2 cellular contexts compared by ENCODE assay signal in the genomic region with DNA sequence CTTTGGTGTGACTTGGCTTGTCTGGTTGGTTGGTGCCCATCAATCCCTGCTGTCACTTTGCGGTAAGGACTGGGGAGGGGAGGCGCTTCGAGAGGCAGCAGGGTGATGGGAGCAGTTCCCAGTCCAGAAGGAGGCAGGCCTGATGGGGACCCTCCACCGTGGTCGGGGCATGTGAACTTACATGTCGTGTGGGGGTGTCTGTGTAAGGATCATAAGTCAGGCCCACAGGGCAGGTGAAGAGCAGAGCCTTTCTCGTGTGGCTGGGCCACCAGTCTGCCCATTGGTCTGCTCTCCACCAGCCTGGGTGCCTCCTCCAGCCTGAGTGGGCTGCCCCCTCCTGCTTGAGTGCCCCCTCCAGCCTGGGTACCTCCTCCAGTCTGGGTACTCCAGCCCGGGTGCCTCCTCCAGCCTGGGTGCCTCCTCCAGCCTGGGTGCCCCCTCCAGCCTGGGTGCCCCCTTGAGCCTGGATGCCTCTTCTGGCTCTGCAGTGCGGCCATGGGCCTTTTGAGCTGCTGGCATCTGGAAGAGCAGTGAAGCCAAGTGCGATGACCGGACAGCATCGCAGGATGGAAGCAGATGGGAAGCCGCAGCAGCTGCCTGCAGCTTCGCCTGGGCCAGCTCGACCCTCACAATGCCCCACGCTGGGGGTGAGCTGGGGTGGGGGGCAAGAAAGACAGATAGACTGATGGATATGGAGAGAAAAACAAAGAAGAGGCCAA.
TF ChIP-seq lines count a peak whose summit lies in the region.

No MANE protein-coding gene starts in this region.

TF ChIP-seq in WTC11, 78 proteins besides CTCF, POLR2A, EP300 and RAD21 (continues in another document):
- TF ChIP-seq, protein P1, sequence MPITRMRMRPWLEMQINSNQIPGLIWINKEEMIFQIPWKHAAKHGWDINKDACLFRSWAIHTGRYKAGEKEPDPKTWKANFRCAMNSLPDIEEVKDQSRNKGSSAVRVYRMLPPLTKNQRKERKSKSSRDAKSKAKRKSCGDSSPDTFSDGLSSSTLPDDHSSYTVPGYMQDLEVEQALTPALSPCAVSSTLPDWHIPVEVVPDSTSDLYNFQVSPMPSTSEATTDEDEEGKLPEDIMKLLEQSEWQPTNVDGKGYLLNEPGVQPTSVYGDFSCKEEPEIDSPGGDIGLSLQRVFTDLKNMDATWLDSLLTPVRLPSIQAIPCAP (CRISPR knock-in tag; IDR thresholded peaks at IDR 0.05), result no peak
- TF ChIP-seq, protein P2, sequence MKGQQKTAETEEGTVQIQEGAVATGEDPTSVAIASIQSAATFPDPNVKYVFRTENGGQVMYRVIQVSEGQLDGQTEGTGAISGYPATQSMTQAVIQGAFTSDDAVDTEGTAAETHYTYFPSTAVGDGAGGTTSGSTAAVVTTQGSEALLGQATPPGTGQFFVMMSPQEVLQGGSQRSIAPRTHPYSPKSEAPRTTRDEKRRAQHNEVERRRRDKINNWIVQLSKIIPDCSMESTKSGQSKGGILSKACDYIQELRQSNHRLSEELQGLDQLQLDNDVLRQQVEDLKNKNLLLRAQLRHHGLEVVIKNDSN (CRISPR knock-in tag; IDR thresholded peaks at IDR 0.05), result no peak
- TF ChIP-seq, protein P3, sequence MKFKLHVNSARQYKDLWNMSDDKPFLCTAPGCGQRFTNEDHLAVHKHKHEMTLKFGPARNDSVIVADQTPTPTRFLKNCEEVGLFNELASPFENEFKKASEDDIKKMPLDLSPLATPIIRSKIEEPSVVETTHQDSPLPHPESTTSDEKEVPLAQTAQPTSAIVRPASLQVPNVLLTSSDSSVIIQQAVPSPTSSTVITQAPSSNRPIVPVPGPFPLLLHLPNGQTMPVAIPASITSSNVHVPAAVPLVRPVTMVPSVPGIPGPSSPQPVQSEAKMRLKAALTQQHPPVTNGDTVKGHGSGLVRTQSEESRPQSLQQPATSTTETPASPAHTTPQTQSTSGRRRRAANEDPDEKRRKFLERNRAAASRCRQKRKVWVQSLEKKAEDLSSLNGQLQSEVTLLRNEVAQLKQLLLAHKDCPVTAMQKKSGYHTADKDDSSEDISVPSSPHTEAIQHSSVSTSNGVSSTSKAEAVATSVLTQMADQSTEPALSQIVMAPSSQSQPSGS (CRISPR knock-in tag; IDR thresholded peaks at IDR 0.05; ENCODE audit: borderline replicate concordance, low read depth), result no peak
- no peak for TF ChIP-seq SMAD3 (CRISPR knock-in tag; IDR thresholded peaks at IDR 0.05; ENCODE audit: borderline replicate concordance)
- TF ChIP-seq, protein P4, sequence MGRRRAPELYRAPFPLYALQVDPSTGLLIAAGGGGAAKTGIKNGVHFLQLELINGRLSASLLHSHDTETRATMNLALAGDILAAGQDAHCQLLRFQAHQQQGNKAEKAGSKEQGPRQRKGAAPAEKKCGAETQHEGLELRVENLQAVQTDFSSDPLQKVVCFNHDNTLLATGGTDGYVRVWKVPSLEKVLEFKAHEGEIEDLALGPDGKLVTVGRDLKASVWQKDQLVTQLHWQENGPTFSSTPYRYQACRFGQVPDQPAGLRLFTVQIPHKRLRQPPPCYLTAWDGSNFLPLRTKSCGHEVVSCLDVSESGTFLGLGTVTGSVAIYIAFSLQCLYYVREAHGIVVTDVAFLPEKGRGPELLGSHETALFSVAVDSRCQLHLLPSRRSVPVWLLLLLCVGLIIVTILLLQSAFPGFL (CRISPR knock-in tag; IDR thresholded peaks at IDR 0.05; ENCODE audit: borderline replicate concordance), result no peak
- TF ChIP-seq, protein P5, sequence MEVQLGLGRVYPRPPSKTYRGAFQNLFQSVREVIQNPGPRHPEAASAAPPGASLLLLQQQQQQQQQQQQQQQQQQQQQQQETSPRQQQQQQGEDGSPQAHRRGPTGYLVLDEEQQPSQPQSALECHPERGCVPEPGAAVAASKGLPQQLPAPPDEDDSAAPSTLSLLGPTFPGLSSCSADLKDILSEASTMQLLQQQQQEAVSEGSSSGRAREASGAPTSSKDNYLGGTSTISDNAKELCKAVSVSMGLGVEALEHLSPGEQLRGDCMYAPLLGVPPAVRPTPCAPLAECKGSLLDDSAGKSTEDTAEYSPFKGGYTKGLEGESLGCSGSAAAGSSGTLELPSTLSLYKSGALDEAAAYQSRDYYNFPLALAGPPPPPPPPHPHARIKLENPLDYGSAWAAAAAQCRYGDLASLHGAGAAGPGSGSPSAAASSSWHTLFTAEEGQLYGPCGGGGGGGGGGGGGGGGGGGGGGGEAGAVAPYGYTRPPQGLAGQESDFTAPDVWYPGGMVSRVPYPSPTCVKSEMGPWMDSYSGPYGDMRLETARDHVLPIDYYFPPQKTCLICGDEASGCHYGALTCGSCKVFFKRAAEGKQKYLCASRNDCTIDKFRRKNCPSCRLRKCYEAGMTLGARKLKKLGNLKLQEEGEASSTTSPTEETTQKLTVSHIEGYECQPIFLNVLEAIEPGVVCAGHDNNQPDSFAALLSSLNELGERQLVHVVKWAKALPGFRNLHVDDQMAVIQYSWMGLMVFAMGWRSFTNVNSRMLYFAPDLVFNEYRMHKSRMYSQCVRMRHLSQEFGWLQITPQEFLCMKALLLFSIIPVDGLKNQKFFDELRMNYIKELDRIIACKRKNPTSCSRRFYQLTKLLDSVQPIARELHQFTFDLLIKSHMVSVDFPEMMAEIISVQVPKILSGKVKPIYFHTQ (CRISPR knock-in tag; IDR thresholded peaks at IDR 0.05), result no peak
- TF ChIP-seq ELF4 (CRISPR knock-in tag; IDR thresholded peaks at IDR 0.05; ENCODE audit: low read depth), result no peak
- TF ChIP-seq TP53 (CRISPR knock-in tag; IDR thresholded peaks at IDR 0.05), result no peak
- TF ChIP-seq, protein P6, sequence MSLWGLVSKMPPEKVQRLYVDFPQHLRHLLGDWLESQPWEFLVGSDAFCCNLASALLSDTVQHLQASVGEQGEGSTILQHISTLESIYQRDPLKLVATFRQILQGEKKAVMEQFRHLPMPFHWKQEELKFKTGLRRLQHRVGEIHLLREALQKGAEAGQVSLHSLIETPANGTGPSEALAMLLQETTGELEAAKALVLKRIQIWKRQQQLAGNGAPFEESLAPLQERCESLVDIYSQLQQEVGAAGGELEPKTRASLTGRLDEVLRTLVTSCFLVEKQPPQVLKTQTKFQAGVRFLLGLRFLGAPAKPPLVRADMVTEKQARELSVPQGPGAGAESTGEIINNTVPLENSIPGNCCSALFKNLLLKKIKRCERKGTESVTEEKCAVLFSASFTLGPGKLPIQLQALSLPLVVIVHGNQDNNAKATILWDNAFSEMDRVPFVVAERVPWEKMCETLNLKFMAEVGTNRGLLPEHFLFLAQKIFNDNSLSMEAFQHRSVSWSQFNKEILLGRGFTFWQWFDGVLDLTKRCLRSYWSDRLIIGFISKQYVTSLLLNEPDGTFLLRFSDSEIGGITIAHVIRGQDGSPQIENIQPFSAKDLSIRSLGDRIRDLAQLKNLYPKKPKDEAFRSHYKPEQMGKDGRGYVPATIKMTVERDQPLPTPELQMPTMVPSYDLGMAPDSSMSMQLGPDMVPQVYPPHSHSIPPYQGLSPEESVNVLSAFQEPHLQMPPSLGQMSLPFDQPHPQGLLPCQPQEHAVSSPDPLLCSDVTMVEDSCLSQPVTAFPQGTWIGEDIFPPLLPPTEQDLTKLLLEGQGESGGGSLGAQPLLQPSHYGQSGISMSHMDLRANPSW (CRISPR knock-in tag; conservative IDR thresholded peaks at IDR 0.05; ENCODE audit: low read depth), result no peak
- TF ChIP-seq ZNF138 (CRISPR knock-in tag; conservative IDR thresholded peaks at IDR 0.05), result no peak
- no peak for TF ChIP-seq FOXP1 (CRISPR knock-in tag; IDR thresholded peaks at IDR 0.05; ENCODE audit: borderline replicate concordance)

TF ChIP-seq in H1, 55 proteins besides CTCF, POLR2A, EP300 and RAD21:
- no peak for TF ChIP-seq PHF8 (conservative IDR thresholded peaks at IDR 0.05; ENCODE audit: low read depth, low read length)
- TF ChIP-seq KDM4A (IDR thresholded peaks at IDR 0.05; ENCODE audit: low read depth, low read length, severe bottlenecking), result no peak
- no peak for TF ChIP-seq JUN (IDR thresholded peaks at IDR 0.05; ENCODE audit: low read depth, low read length)
- no peak for TF ChIP-seq CTBP2 (IDR thresholded peaks at IDR 0.05; ENCODE audit: borderline replicate concordance, insufficient read depth, insufficient read length, low read length)
- no peak for TF ChIP-seq RNF2 (IDR thresholded peaks at IDR 0.05; ENCODE audit: borderline replicate concordance, low read depth, low read length, missing control alignments, poor library complexity, severe bottlenecking)
- TF ChIP-seq CHD2 (IDR thresholded peaks at IDR 0.05; ENCODE audit: low read length), result no peak
- no peak for TF ChIP-seq BCL11A (IDR thresholded peaks at IDR 0.05; ENCODE audit: low read depth in 2 of 2, low read length in 2 of 2)
- TF ChIP-seq FOSL1 (IDR thresholded peaks at IDR 0.05; ENCODE audit: insufficient read depth, low read depth, low read length), result no peak
- TF ChIP-seq TCF12 (IDR thresholded peaks at IDR 0.05; ENCODE audit: low read depth, low read length), result no peak
- TF ChIP-seq CBX8 (IDR thresholded peaks at IDR 0.05; ENCODE audit: borderline replicate concordance, low read depth, low read length), result no peak
- TF ChIP-seq SRF (IDR thresholded peaks at IDR 0.05; ENCODE audit: low read depth, low read length), result no peak
- no peak for TF ChIP-seq TAF1 (IDR thresholded peaks at IDR 0.05; ENCODE audit: low read depth, low read length)
- TF ChIP-seq SIN3A (conservative IDR thresholded peaks at IDR 0.05 in 1 of 2, IDR thresholded peaks at IDR 0.05 in 1 of 2; ENCODE audit: low read depth in 1 of 2, low read length in 2 of 2), result no peak
- TF ChIP-seq POLR2AphosphoS5 (IDR thresholded peaks at IDR 0.05; ENCODE audit: low read depth, low read length), result no peak
- no peak for TF ChIP-seq POU5F1 (IDR thresholded peaks at IDR 0.05; ENCODE audit: low read depth, low read length)
- no peak for TF ChIP-seq GABPA (IDR thresholded peaks at IDR 0.05; ENCODE audit: borderline replicate concordance, insufficient read depth, low read length)
